Comparison of ENCODE assay signal across 3 cellular contexts in the genomic region with DNA sequence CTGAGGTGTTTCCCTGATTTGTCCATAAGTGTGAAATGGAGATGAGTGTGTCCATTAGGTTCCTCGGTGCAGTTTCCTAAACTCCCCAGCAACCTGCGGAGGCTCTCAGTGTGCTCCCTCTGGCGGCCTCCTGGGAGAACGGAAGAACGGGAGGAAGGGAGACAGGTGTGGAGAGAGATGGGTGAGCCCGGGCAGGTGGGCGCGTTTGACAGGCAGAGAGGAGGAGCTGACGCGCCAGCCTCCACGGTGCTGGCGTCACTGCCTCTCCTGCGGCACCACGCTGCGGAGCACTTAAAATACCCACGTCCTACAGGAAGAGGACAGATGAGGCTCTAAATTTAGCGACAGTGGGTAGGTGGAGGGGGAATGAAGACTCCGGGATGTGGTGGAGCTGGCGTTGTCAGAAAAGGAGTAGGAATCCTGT.
TF ChIP-seq lines count a peak whose summit lies in the region.

No MANE protein-coding gene starts in this region.

TF ChIP-seq in IMR-90, 13 proteins besides CTCF, POLR2A, EP300 and RAD21:
- TF ChIP-seq MXI1 (IDR thresholded peaks at IDR 0.05; ENCODE audit: borderline replicate concordance, low read depth, low read length) (no peak), CEBPB (IDR thresholded peaks at IDR 0.05; ENCODE audit: low read depth, low read length) (no peak), RFX5 (IDR thresholded peaks at IDR 0.05; ENCODE audit: low read depth, low read length) (no peak)

TF ChIP-seq in endothelial cell of umbilical vein, 7 proteins besides CTCF, POLR2A, EP300 and RAD21:
- TF ChIP-seq, protein P1, sequence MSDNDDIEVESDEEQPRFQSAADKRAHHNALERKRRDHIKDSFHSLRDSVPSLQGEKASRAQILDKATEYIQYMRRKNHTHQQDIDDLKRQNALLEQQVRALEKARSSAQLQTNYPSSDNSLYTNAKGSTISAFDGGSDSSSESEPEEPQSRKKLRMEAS (IDR thresholded peaks at IDR 0.05; ENCODE audit: insufficient read depth, insufficient read length) = no peak
- TF ChIP-seq POLR2AphosphoS5 (IDR thresholded peaks at IDR 0.05; ENCODE audit: insufficient read depth, low read depth, low read length) = no peak
- no peak for TF ChIP-seq JUN (IDR thresholded peaks at IDR 0.05; ENCODE audit: borderline replicate concordance, insufficient read depth, insufficient read length, low read depth)
- TF ChIP-seq GATA2 (IDR thresholded peaks at IDR 0.05; ENCODE audit: insufficient read depth, insufficient read length, low read depth, low read length) = no peak
- no peak for TF ChIP-seq EZH2 (IDR thresholded peaks at IDR 0.05; ENCODE audit: borderline replicate concordance, low read depth, low read length, severe bottlenecking)
- TF ChIP-seq FOS (IDR thresholded peaks at IDR 0.05; ENCODE audit: borderline replicate concordance, insufficient read depth, low read length) = no peak
- no peak for TF ChIP-seq MYC (IDR thresholded peaks at IDR 0.05; ENCODE audit: low read depth, low read length)
TF ChIP-seq in endothelial cell of umbilical vein: peak in this region for 0.

TF ChIP-seq in neural cell, 6 proteins besides CTCF, POLR2A, EP300 and RAD21:
- no peak for TF ChIP-seq POLR2AphosphoS5 (IDR thresholded peaks at IDR 0.05)
- no peak for TF ChIP-seq TAF1 (IDR thresholded peaks at IDR 0.05; ENCODE audit: low read depth)
- TF ChIP-seq REST (IDR thresholded peaks at IDR 0.05; ENCODE audit: borderline replicate concordance) = no peak
- TF ChIP-seq SMC3 (conservative IDR thresholded peaks at IDR 0.05; ENCODE audit: poor library complexity) = no peak
- TF ChIP-seq MXI1 (conservative IDR thresholded peaks at IDR 0.05; ENCODE audit: poor library complexity, severe bottlenecking) = no peak
- TF ChIP-seq EZH2 (IDR thresholded peaks at IDR 0.05; ENCODE audit: borderline replicate concordance, insufficient read depth, low read length, poor library complexity, severe bottlenecking) = no peak
